Comparison of ENCODE assay signal across 12 cellular contexts in the genomic region with DNA sequence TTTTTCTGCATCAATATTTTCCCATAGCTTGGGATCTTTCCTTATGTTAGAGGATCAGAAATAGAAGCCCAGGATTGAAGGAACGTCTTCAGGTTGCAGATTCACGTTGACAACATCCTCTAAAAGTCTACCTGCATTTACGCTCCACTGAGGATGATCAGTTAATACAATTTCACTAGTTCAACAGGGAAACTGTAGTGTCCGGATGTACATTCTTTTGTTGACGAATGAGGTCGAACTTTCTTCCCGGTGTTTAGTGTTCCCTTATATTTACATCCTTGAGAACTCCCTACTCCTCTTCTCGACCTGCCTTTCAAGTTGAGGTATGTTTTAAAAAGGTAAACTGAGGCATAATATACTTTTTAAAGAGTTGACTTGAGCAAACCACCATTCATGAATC.
"Had no signal": no experiment of that assay in that cellular context is flagged by ENCODE, and none has a peak within 500 bp of the region (broad histone marks: within the 10 kb centered on the region; RNA-seq: fewer than 3 reads in every experiment).

No MANE protein-coding gene starts in this region.

- H3K36me3 ChIP-seq: gastrocnemius medialis, left lung had no signal

- H3K4me1 ChIP-seq: body of pancreas, gastrocnemius medialis had no signal

- DNase-seq: activated naive CD4-positive, alpha-beta T cell treated with Interleukin-2 at 50 U/mL for 16 hours; amniotic stem cell; body of pancreas; effector memory CD8-positive, alpha-beta T cell; gastrocnemius medialis; left lung; stimulated activated CD4-positive, alpha-beta T cell treated with anti-CD3 and anti-CD28 coated beads, Interleukin-15, amount 100 ng/mL, for 24 hours; stimulated activated CD4-positive, alpha-beta T cell treated with anti-CD3 and anti-CD28 coated beads, Interleukin-4, amount 100 ng/mL, for 24 hours; T-helper 9 cell had no signal

- H3K4me3 Mint-ChIP-seq: central memory CD8-positive, alpha-beta T cell; effector memory CD8-positive, alpha-beta T cell; natural killer cell treated with Interleukin-12 subunit alpha and Interleukin-12 subunit beta and Interleukin-15 and Interleukin-18, amount 100 ng/mL, for 72 hours had no signal

- H3K9me3 ChIP-seq: body of pancreas, gastrocnemius medialis, left lung had no signal

- ATAC-seq: body of pancreas, gastrocnemius medialis, left lung had no signal

- H3K9me3 Mint-ChIP-seq: central memory CD8-positive, alpha-beta T cell; effector memory CD8-positive, alpha-beta T cell; natural killer cell treated with Interleukin-12 subunit alpha and Interleukin-12 subunit beta and Interleukin-15 and Interleukin-18, amount 100 ng/mL, for 72 hours had no signal

- H3K27ac Mint-ChIP-seq: effector memory CD8-positive, alpha-beta T cell had no signal

- H3K4me1 Mint-ChIP-seq: central memory CD8-positive, alpha-beta T cell had no signal

- H3K27me3 Mint-ChIP-seq: central memory CD8-positive, alpha-beta T cell; effector memory CD8-positive, alpha-beta T cell; natural killer cell treated with Interleukin-12 subunit alpha and Interleukin-12 subunit beta and Interleukin-15 and Interleukin-18, amount 100 ng/mL, for 72 hours had no signal

- H3K4me3 ChIP-seq: body of pancreas, gastrocnemius medialis, left lung had no signal

- H3K36me3 Mint-ChIP-seq: natural killer cell treated with Interleukin-12 subunit alpha and Interleukin-12 subunit beta and Interleukin-15 and Interleukin-18, amount 100 ng/mL, for 72 hours had no signal

- H3K27ac ChIP-seq: body of pancreas, epithelial cell of prostate, gastrocnemius medialis, left lung had no signal

- H3K27me3 ChIP-seq: body of pancreas, gastrocnemius medialis, left lung had no signal
